Comparison of ENCODE assay signal across 19 cellular contexts in genomic region chr1:5895446-5896406, GRCh38.
A peak's percentile ranks its signal among the peaks of the same experiment; 100 is the strongest.
DNase-seq lines count a peak whose midpoint lies in the region; ATAC-seq and TF ChIP-seq lines count a peak whose summit lies in the region.
"Had no signal": no experiment of that assay in that cellular context is flagged by ENCODE, and none has a peak within 500 bp of the region (broad histone marks: within the 10 kb centered on the region; RNA-seq: fewer than 3 reads in every experiment).

No MANE protein-coding gene starts in this region.

- H4K20me1 ChIP-seq in osteoblast (ENCODE audit: insufficient read depth, low read length): no peaks in the 10 kb centered on the region

- H3K4me2 ChIP-seq in osteoblast (ENCODE audit: insufficient read depth, low read length): no peak overlapping the region

- H3K36me3 ChIP-seq in HUES48 (ENCODE audit: control insufficient read depth, insufficient read depth, low read length): no peaks in the 10 kb centered on the region
- no peaks in the 10 kb centered on the region for H3K36me3 ChIP-seq in iPS-20b (ENCODE audit: insufficient read depth, low read depth, low read length)
- H3K36me3 ChIP-seq in osteoblast (ENCODE audit: insufficient read depth, low read length): no peaks in the 10 kb centered on the region
- H3K36me3 ChIP-seq in brain microvascular endothelial cell (replicated peaks): no peaks in the 10 kb centered on the region

- H3K9ac ChIP-seq in HUES48 (ENCODE audit: low read depth, low read length) (no peak overlapping the region), iPS-20b (ENCODE audit: low read depth, low read length) (peak overlapping the region; percentile 28; the same call in 1 of the 2 replicates)
- H3K9ac ChIP-seq: GM23248 had no signal

- peak overlapping the region; percentile 94 for H3K27ac ChIP-seq in HUES48 (ENCODE audit: low read depth, low read length)
- H3K27ac ChIP-seq in iPS-20b (ENCODE audit: low read length): no peak overlapping the region
- no peak overlapping the region for H3K27ac ChIP-seq in osteoblast (ENCODE audit: low read depth, low read length)
- no peak overlapping the region for H3K27ac ChIP-seq in brain microvascular endothelial cell
- H3K27ac ChIP-seq: GM23248 had no signal

- peak overlapping the region in 4 of 5 experiments; percentile 33 to 92 (median 83) for H3K27ac Mint-ChIP-seq in brain

- H3K9me3 ChIP-seq in HUES48 (ENCODE audit: control insufficient read depth, insufficient read depth, low read length): no peaks in the 10 kb centered on the region
- H3K9me3 ChIP-seq in iPS-20b (ENCODE audit: insufficient read depth, low read depth, low read length): no peaks in the 10 kb centered on the region
- H3K9me3 ChIP-seq in osteoblast (ENCODE audit: low read depth, low read length): no peaks in the 10 kb centered on the region

- peak overlapping the region; percentile 21 to 72 (median 65) for H3K4me3 Mint-ChIP-seq in brain

- TF ChIP-seq CTCF in brain (conservative IDR thresholded peaks at IDR 0.05) (no peak), osteoblast (IDR thresholded peaks at IDR 0.05; ENCODE audit: extremely low read depth, low read depth, low read length) (no peak), brain microvascular endothelial cell (IDR thresholded peaks at IDR 0.05; ENCODE audit: low read depth, low read length, missing control alignments) (no peak)

- H3K27me3 ChIP-seq in HUES48 (ENCODE audit: control insufficient read depth, insufficient read depth, low read length) (no peaks in the 10 kb centered on the region), iPS-20b (ENCODE audit: insufficient read depth, low read length) (peaks cover 12% of the 10 kb centered on the region; the same call in 1 of the 2 replicates), osteoblast (ENCODE audit: insufficient read depth, low read length) (no peaks in the 10 kb centered on the region), brain microvascular endothelial cell (replicated peaks) (no peaks in the 10 kb centered on the region)

- no peaks in the 10 kb centered on the region for H3K27me3 Mint-ChIP-seq in brain

- no peak for ATAC-seq in HG03135 (IDR thresholded peaks at IDR 0.05; ENCODE audit: unreplicated experiment)
- ATAC-seq: GM12878 had no signal

- no peak overlapping the region for H2AFZ ChIP-seq in osteoblast (ENCODE audit: low read length)
- H2AFZ ChIP-seq: GM23248 had no signal

- peaks cover 62% of the 10 kb centered on the region for H3K36me3 Mint-ChIP-seq in brain

- H3K4me1 ChIP-seq in HUES48 (ENCODE audit: control insufficient read depth, insufficient read depth, low read length) (peaks cover 23% of the 10 kb centered on the region), iPS-20b (ENCODE audit: insufficient read depth, low read length) (peaks cover 17% of the 10 kb centered on the region; the same call in 1 of the 2 replicates), osteoblast (ENCODE audit: insufficient read depth, low read length) (peaks cover 6% of the 10 kb centered on the region)

- H3K4me1 Mint-ChIP-seq in brain: peaks cover 49% of the 10 kb centered on the region

- H3K9me3 Mint-ChIP-seq in brain: peaks cover 0 to 6% (median 6%) of the 10 kb centered on the region in 5 experiments

- H3K4me3 ChIP-seq in HUES48 (ENCODE audit: low read depth, low read length) (peak overlapping the region; percentile 46), iPS-20b (ENCODE audit: low read length) (peak overlapping the region; percentile 51; the same call in 1 of the 2 replicates), osteoblast (ENCODE audit: insufficient read depth, low read length) (no peak overlapping the region), brain microvascular endothelial cell (ENCODE audit: low read depth, low read length) (no peak overlapping the region)
- H3K4me3 ChIP-seq: GM12878, GM23248 had no signal

- DNase-seq in osteoblast (ENCODE audit: insufficient read length, low spot score, missing footprints) (peak; percentile 48), brain microvascular endothelial cell (no peak), HK-2 (ENCODE audit: unreplicated experiment) (no peak), DMS53 (lab: John Stamatoyannopoulos, UW) (no peak)
- DNase-seq: ACHN, AML-193, COR-L47, GM23248, MM.1S, NCI-H1092, NCI-H2029 treated with DMSO at 0.1 percent for 48 hours, NCI-H748 treated with DMSO at 0.1 percent for 48 hours, OCI-M1, SW 1271 had no signal

- H3K79me2 ChIP-seq in osteoblast (ENCODE audit: insufficient read depth, low read length): no peaks in the 10 kb centered on the region

- in situ Hi-C loops in brain microvascular endothelial cell (cut with HindIII; ENCODE audit: low pct_ligation_motif_present, low sequenced_read_pairs): no loop called here

Comparison
In these comparisons a context has a peak if more than half of its experiments do, and no peak if none do; other contexts are left out.
1. H3K4me3 ChIP-seq: peak in HUES48 (single experiment) and iPS-20b (single experiment); none in osteoblast (single experiment) and brain microvascular endothelial cell (single experiment).